ENCODE assay signal across 21 cellular contexts in genomic region chr20:24813080-24813479, GRCh38.
DNase-seq lines count a peak whose midpoint lies in the region; ATAC-seq and TF ChIP-seq lines count a peak whose summit lies in the region.
"Had no signal": no experiment of that assay in that cellular context is flagged by ENCODE, and none has a peak within 500 bp of the region (broad histone marks: within the 10 kb centered on the region; RNA-seq: fewer than 3 reads in every experiment).

No MANE protein-coding gene starts in this region.

- CTCF ChIA-PET in HEK293 (lab: Yijun Ruan, JAX) = no interaction called here

- no peak for TF ChIP-seq CTCF in HEK293 (tag by site-specific recombination; IDR thresholded peaks at IDR 0.05)
- no peak for TF ChIP-seq CTCF in chondrocyte (IDR thresholded peaks at IDR 0.05)
- TF ChIP-seq CTCF in neural progenitor cell (IDR thresholded peaks at IDR 0.05) = no peak
- no peak for TF ChIP-seq CTCF in left lung (IDR thresholded peaks at IDR 0.05)

- no peaks in the 10 kb centered on the region for H3K79me2 ChIP-seq in neural progenitor cell (ENCODE audit: low read depth)

- peaks cover 24% of the 10 kb centered on the region for H3K27me3 Mint-ChIP-seq in chondrocyte (ENCODE audit: low read depth)
- peaks cover 18% of the 10 kb centered on the region for H3K27me3 Mint-ChIP-seq in neural progenitor cell (ENCODE audit: insufficient read depth, low read depth)
- H3K27me3 Mint-ChIP-seq in stimulated activated naive B cell treated with anti-CD40 and anti-IgM and Interleukin-4, amounts not matched to agents 10 μg/mL and 1 μg/mL and 100 μg/mL, for 72 hours = peaks cover 17 to 28% of the 10 kb centered on the region in 2 donors

- no peak overlapping the region for H3K4me3 ChIP-seq in HEK293 (ENCODE audit: low read depth, low read length)
- no peak overlapping the region for H3K4me3 ChIP-seq in neural progenitor cell
- no peak overlapping the region for H3K4me3 ChIP-seq in left lung
- H3K4me3 ChIP-seq: A549 had no signal

- H3K4me1 ChIP-seq in HEK293 (ENCODE audit: control insufficient read depth, insufficient read depth, low read length) (no peaks in the 10 kb centered on the region), neural progenitor cell (no peaks in the 10 kb centered on the region), left lung (no peaks in the 10 kb centered on the region)
- H3K4me1 ChIP-seq: A549, BE2C had no signal

- H3K27ac ChIP-seq in HEK293 (ENCODE audit: extremely low read depth, low read depth, low read length) (no peak overlapping the region), neural progenitor cell (no peak overlapping the region), left lung (no peak overlapping the region)
- H3K27ac ChIP-seq: A549, C4-2B, HL-60 had no signal

- POLR2A ChIA-PET in HEK293 (lab: Yijun Ruan, JAX) = no interaction called here

- H3K27ac Mint-ChIP-seq in chondrocyte (ENCODE audit: unreplicated experiment) (no peak overlapping the region), neural progenitor cell (peak overlapping the region; percentile 31)
- H3K27ac Mint-ChIP-seq in stimulated activated naive B cell treated with anti-CD40 and anti-IgM and Interleukin-4, amounts not matched to agents 10 μg/mL and 1 μg/mL and 100 μg/mL, for 72 hours = peak overlapping the region; percentile 62
- H3K27ac Mint-ChIP-seq: CD8-positive, alpha-beta T cell had no signal

- no peak overlapping the region for H2AFZ ChIP-seq in neural progenitor cell (replicated peaks)

- H3K9ac ChIP-seq in neural progenitor cell = no peak overlapping the region

- H3K36me3 Mint-ChIP-seq in chondrocyte (ENCODE audit: low read depth) (no peaks in the 10 kb centered on the region), neural progenitor cell (no peaks in the 10 kb centered on the region)
- H3K36me3 Mint-ChIP-seq in stimulated activated naive B cell treated with anti-CD40 and anti-IgM and Interleukin-4, amounts not matched to agents 10 μg/mL and 1 μg/mL and 100 μg/mL, for 72 hours = no peaks in the 10 kb centered on the region
- H3K36me3 Mint-ChIP-seq: CD8-positive, alpha-beta T cell had no signal

- H3K9me3 ChIP-seq in HEK293 (ENCODE audit: control insufficient read depth, insufficient read depth, low read depth, low read length) (no peaks in the 10 kb centered on the region), neural progenitor cell (ENCODE audit: low read depth) (no peaks in the 10 kb centered on the region), left lung (no peaks in the 10 kb centered on the region)
- H3K9me3 ChIP-seq: A549, BE2C had no signal

- ATAC-seq in stimulated activated naive B cell treated with anti-CD40 and anti-IgM and Interleukin-4, amounts not matched to agents 10 μg/mL and 1 μg/mL and 100 μg/mL, for 72 hours (replicated peaks) = no peak
- ATAC-seq in GM21367 (IDR thresholded peaks at IDR 0.05; ENCODE audit: unreplicated experiment) (no peak), left lung (no peak)
- ATAC-seq: A549; CD8-positive, alpha-beta T cell had no signal

- H3K4me1 Mint-ChIP-seq in chondrocyte (ENCODE audit: low read depth) (no peaks in the 10 kb centered on the region), neural progenitor cell (peaks cover 2% of the 10 kb centered on the region)
- peaks cover 12 to 17% of the 10 kb centered on the region in 2 donors for H3K4me1 Mint-ChIP-seq in stimulated activated naive B cell treated with anti-CD40 and anti-IgM and Interleukin-4, amounts not matched to agents 10 μg/mL and 1 μg/mL and 100 μg/mL, for 72 hours

- no peak overlapping the region for H3K4me2 ChIP-seq in neural progenitor cell
- H3K4me2 ChIP-seq: A549 had no signal

- H3F3A ChIP-seq in neural progenitor cell (ENCODE audit: low read depth) = no peaks in the 10 kb centered on the region

- intact Hi-C loops in left lung (cut with DNase I) = no loop called here

- H3K9me3 Mint-ChIP-seq in chondrocyte (ENCODE audit: low read depth) = no peaks in the 10 kb centered on the region
- peaks cover 6% of the 10 kb centered on the region for H3K9me3 Mint-ChIP-seq in neural progenitor cell
- peaks cover 2 to 5% of the 10 kb centered on the region in 2 donors for H3K9me3 Mint-ChIP-seq in stimulated activated naive B cell treated with anti-CD40 and anti-IgM and Interleukin-4, amounts not matched to agents 10 μg/mL and 1 μg/mL and 100 μg/mL, for 72 hours
- H3K9me3 Mint-ChIP-seq: CD8-positive, alpha-beta T cell had no signal

- no peaks in the 10 kb centered on the region for H3K36me3 ChIP-seq in HEK293 (ENCODE audit: control insufficient read depth in 2 of 2, insufficient read depth in 1 of 2, low read length in 2 of 2)
- H3K36me3 ChIP-seq in neural progenitor cell = no peaks in the 10 kb centered on the region
- H3K36me3 ChIP-seq in left lung = no peaks in the 10 kb centered on the region
- H3K36me3 ChIP-seq: BE2C had no signal

- H4K20me1 ChIP-seq in neural progenitor cell (ENCODE audit: low read depth) = no peaks in the 10 kb centered on the region

- H3K4me3 Mint-ChIP-seq in chondrocyte (ENCODE audit: unreplicated experiment) (no peak overlapping the region), neural progenitor cell (no peak overlapping the region)
- H3K4me3 Mint-ChIP-seq in stimulated activated naive B cell treated with anti-CD40 and anti-IgM and Interleukin-4, amounts not matched to agents 10 μg/mL and 1 μg/mL and 100 μg/mL, for 72 hours = no peak overlapping the region
- H3K4me3 Mint-ChIP-seq: CD8-positive, alpha-beta T cell had no signal

- DNase-seq in chondrocyte (ENCODE audit: low spot score) = peak; percentile 55
- no peak for DNase-seq in neural progenitor cell (ENCODE audit: low spot score)
- no peak for DNase-seq in stimulated activated naive B cell treated with anti-CD40 and anti-IgM and Interleukin-4, amounts not matched to agents 10 μg/mL and 1 μg/mL and 100 μg/mL, for 72 hours
- no peak for DNase-seq in DMS79 treated with DMSO at 0.1 percent for 48 hours (lab: John Stamatoyannopoulos, UW)
- no peak for DNase-seq in NCI-H526 treated with DMSO at 0.1 percent for 48 hours (lab: John Stamatoyannopoulos, UW)
- no peak for DNase-seq in left lung
- DNase-seq: BE2C; CD8-positive, alpha-beta T cell; COR-L47; DMS153; DND-41; GDM1; GOT3; HCEC 1CT; IMR-90; KBM-7 had no signal

- no peaks in the 10 kb centered on the region for H3K27me3 ChIP-seq in neural progenitor cell
- peaks cover 0 to 6% of the 10 kb centered on the region in 2 donors for H3K27me3 ChIP-seq in left lung

TF ChIP-seq in HEK293, 187 proteins besides CTCF, POLR2A, EP300 and RAD21:
- TF ChIP-seq ZNF292 (tag by site-specific recombination; IDR thresholded peaks at IDR 0.05; ENCODE audit: borderline replicate concordance, low read depth) (no peak), ZBTB6 (tag by site-specific recombination; IDR thresholded peaks at IDR 0.05) (no peak), KLF1 (tag by site-specific recombination; IDR thresholded peaks at IDR 0.05) (0 out of 2 replicates have a peak, but pooled peaks have one; percentile 16), ZSCAN4 (tag by site-specific recombination; IDR thresholded peaks at IDR 0.05) (peak; percentile 99), ZFHX2 (tag by site-specific recombination; conservative IDR thresholded peaks at IDR 0.05) (peak; percentile 21; the same call in 1 of the 2 replicates), ZNF148 (tag by site-specific recombination; IDR thresholded peaks at IDR 0.05; ENCODE audit: borderline replicate concordance) (0 out of 2 replicates have a peak, but pooled peaks have one; percentile 35), ZNF138 (tag by site-specific recombination; IDR thresholded peaks at IDR 0.05; ENCODE audit: borderline replicate concordance) (no peak)
